In the genomic region with DNA sequence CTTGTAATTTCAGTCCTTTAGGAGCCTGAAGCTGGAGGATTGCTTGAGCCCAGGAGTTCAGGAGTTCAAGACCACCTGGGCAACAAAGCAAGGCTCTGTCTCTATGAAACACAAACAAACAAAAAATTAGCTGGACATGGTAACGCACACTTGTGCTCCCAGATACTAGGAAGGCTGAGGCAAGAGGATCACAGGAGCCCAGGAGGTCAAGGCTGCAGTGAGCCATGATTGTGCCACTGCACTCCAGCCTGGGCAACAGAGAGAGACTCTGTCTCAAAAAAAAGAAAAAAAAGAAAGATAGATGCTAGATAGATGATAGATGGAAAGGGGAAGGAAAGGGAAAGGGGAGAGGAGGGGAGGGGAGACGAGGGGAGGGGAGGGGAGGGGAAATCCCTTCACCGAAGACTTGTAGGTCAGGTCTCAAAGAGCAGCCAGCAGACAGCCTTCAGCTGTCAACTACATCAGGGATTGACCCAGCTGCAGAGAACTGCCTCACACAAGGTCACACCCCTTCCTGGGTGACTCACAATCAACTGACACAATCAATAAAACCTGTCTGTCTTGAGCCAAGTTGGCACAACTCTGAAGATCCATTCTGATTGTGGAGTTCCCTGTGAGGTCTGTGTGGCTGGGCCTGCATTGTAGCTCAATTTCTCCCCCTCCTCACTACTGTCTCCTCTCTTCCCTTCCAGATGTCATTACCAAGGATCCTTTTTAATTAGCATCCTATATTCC, we compare ENCODE assay signal across 11 cellular contexts.
DNase-seq lines count a peak whose midpoint lies in the region; ATAC-seq, FAIRE-seq and TF ChIP-seq lines count a peak whose summit lies in the region.
"Had no signal": no experiment of that assay in that cellular context is flagged by ENCODE, and none has a peak within 500 bp of the region (broad histone marks: within the 10 kb centered on the region; RNA-seq: fewer than 3 reads in every experiment).

No MANE protein-coding gene starts in this region.

- no peak overlapping the region for H3K27ac ChIP-seq in H9 (ENCODE audit: insufficient read length, low read depth, low read length)
- H3K27ac ChIP-seq in PC-3 (ENCODE audit: low read length), result no peak overlapping the region
- H3K27ac ChIP-seq in small intestine (ENCODE audit: low read depth in 1 of 2, low read length in 1 of 2), result no peak overlapping the region
- no peak overlapping the region for H3K27ac ChIP-seq in testis
- no peak overlapping the region for H3K27ac ChIP-seq in CD8-positive, alpha-beta memory T cell (ENCODE audit: low read depth, low read length)
- H3K27ac ChIP-seq: gastrocnemius medialis had no signal

- H3K36me3 ChIP-seq in PC-3 (ENCODE audit: low read depth, low read length), result no peaks in the 10 kb centered on the region
- H3K36me3 ChIP-seq in small intestine (ENCODE audit: control insufficient read depth in 2 of 2, insufficient read depth in 2 of 2, low read length in 2 of 2), result no peaks in the 10 kb centered on the region
- no peaks in the 10 kb centered on the region for H3K36me3 ChIP-seq in testis (ENCODE audit: low read depth, missing control alignments)
- no peaks in the 10 kb centered on the region for H3K36me3 ChIP-seq in CD8-positive, alpha-beta memory T cell (ENCODE audit: insufficient read depth, low read length)
- H3K36me3 ChIP-seq: gastrocnemius medialis had no signal

- H4K20me1 ChIP-seq in H9 (ENCODE audit: control insufficient read depth, insufficient read depth, insufficient read length) (no peaks in the 10 kb centered on the region), PC-3 (ENCODE audit: low read length) (no peaks in the 10 kb centered on the region)

- no peak overlapping the region for H3K14ac ChIP-seq in H9 (ENCODE audit: insufficient read depth, low read length)

- no peak overlapping the region for H2AFZ ChIP-seq in H9 (ENCODE audit: low read length)
- no peak overlapping the region for H2AFZ ChIP-seq in PC-3 (ENCODE audit: low read length)

- POLR2A ChIA-PET in PC-3 (lab: Charles Lee; ENCODE audit: unreplicated experiment), result no interaction called here
- POLR2A ChIA-PET in CD8-positive, alpha-beta memory T cell (lab: Charles Lee), result no interaction called here

- H3K56ac ChIP-seq in H9 (ENCODE audit: insufficient read length, low read depth, low read length), result no peak overlapping the region

- peaks cover 4 to 5% of the 10 kb centered on the region in 2 experiments; a peak in 3 of 5 replicates for H3K9me3 Mint-ChIP-seq in H9
- peaks cover 2 to 15% (median 8%) of the 10 kb centered on the region in 5 donors for H3K9me3 Mint-ChIP-seq in CD8-positive, alpha-beta memory T cell

- BruUV-seq in PC-3 (replicated peaks; lab: Mats Ljungman, UMichigan), result no TSS peak

- TF ChIP-seq CTCF in H9 (conservative IDR thresholded peaks at IDR 0.05) (no peak), PC-3 (conservative IDR thresholded peaks at IDR 0.05; ENCODE audit: low read depth, low read length) (no peak), testis (IDR thresholded peaks at IDR 0.05) (no peak)

- no CpG with 5 or more reads among the region's 3 CpGs for WGBS in H9 (ENCODE audit: extremely low coverage, insufficient read length, low lambda C conversion rate)
- 10 to 24% (median 20%) methylated on average over 2 to 3 of the region's 3 CpGs for WGBS in small intestine, 3 donors
- 22 to 37% methylated on average over 3 of the region's 3 CpGs for WGBS in testis, 2 donors

- H2BK12ac ChIP-seq in H9 (ENCODE audit: insufficient read length, low read depth, low read length), result no peak overlapping the region

- no peak overlapping the region for H3K4me2 ChIP-seq in H9 (ENCODE audit: insufficient read depth, insufficient read length, low read length)
- peak overlapping the region; percentile 8 for H3K4me2 ChIP-seq in PC-3 (ENCODE audit: low read length)

- no peaks in the 10 kb centered on the region for H3K27me3 Mint-ChIP-seq in H9 (ENCODE audit: low read depth)
- H3K27me3 Mint-ChIP-seq in CD8-positive, alpha-beta memory T cell, result peaks cover 0 to 3% of the 10 kb centered on the region in 2 donors
- H3K27me3 Mint-ChIP-seq: activated naive CD8-positive, alpha-beta T cell treated with anti-CD3 and anti-CD28 coated beads for 36 hours; natural killer cell treated with Interleukin-12 subunit alpha and Interleukin-12 subunit beta and Interleukin-15 and Interleukin-18, amount 100 ng/mL, for 72 hours had no signal

- H2AK5ac ChIP-seq in H9 (ENCODE audit: insufficient read length, low read length), result no peak overlapping the region

- 0 out of 2 replicates have a peak, but pooled peaks cover 4% of the 10 kb centered on the region for H3K9me2 ChIP-seq in PC-3 (replicated peaks; ENCODE audit: low read length)

- no peaks in the 10 kb centered on the region for H3K4me1 ChIP-seq in H9 (ENCODE audit: insufficient read depth, low read length)
- H3K4me1 ChIP-seq in PC-3 (ENCODE audit: insufficient read depth, low read length), result peaks cover 13% of the 10 kb centered on the region
- H3K4me1 ChIP-seq in small intestine (ENCODE audit: control insufficient read depth in 2 of 2, insufficient read depth in 1 of 2, low read depth in 1 of 2, low read length in 1 of 2), result peaks cover 0 to 2% of the 10 kb centered on the region in 2 donors
- no peaks in the 10 kb centered on the region for H3K4me1 ChIP-seq in testis
- no peaks in the 10 kb centered on the region for H3K4me1 ChIP-seq in CD8-positive, alpha-beta memory T cell (ENCODE audit: insufficient read depth, low read length)
- H3K4me1 ChIP-seq: gastrocnemius medialis had no signal

- no peak overlapping the region for H4K91ac ChIP-seq in H9 (ENCODE audit: insufficient read length, low read depth, low read length)

- H3K9me3 ChIP-seq in H9 (ENCODE audit: control insufficient read depth, low read depth, low read length), result no peaks in the 10 kb centered on the region
- no peaks in the 10 kb centered on the region for H3K9me3 ChIP-seq in PC-3 (ENCODE audit: low read length)
- no peaks in the 10 kb centered on the region for H3K9me3 ChIP-seq in small intestine (ENCODE audit: control insufficient read depth, low read depth)
- H3K9me3 ChIP-seq in testis, result no peaks in the 10 kb centered on the region
- H3K9me3 ChIP-seq in CD8-positive, alpha-beta memory T cell (ENCODE audit: low read length), result no peaks in the 10 kb centered on the region
- H3K9me3 ChIP-seq: gastrocnemius medialis had no signal

- intact Hi-C loops in PC-3 (cut with micrococcal nuclease), result no loop called here
- intact Hi-C loops in testis (cut with DNase I; ENCODE audit: low total_unique reads), result no loop called here

- no peak for TF ChIP-seq POLR2A in testis (IDR thresholded peaks at IDR 0.05)

- H3K9ac ChIP-seq in H9 (ENCODE audit: extremely low read depth, insufficient read length, low read length), result no peak overlapping the region
- H3K9ac ChIP-seq in PC-3 (ENCODE audit: low read length), result no peak overlapping the region

- no peak overlapping the region for H3K18ac ChIP-seq in H9 (ENCODE audit: insufficient read length, low read depth, low read length)

- H3F3A ChIP-seq in PC-3 (ENCODE audit: low read length, unreplicated experiment), result no peaks in the 10 kb centered on the region

- peaks cover 0 to 7% (median 5%) of the 10 kb centered on the region in 3 experiments; a peak in 2 of 7 replicates for H3K36me3 Mint-ChIP-seq in H9 (ENCODE audit: insufficient read depth in 1 of 3, low read depth in 3 of 3)
- H3K36me3 Mint-ChIP-seq in CD8-positive, alpha-beta memory T cell, result peaks cover 0 to 2% (median 0%) of the 10 kb centered on the region in 3 donors
- H3K36me3 Mint-ChIP-seq: activated naive CD8-positive, alpha-beta T cell treated with anti-CD3 and anti-CD28 coated beads for 36 hours; natural killer cell treated with Interleukin-12 subunit alpha and Interleukin-12 subunit beta and Interleukin-15 and Interleukin-18, amount 100 ng/mL, for 72 hours had no signal

- no peak overlapping the region for H2BK20ac ChIP-seq in H9 (ENCODE audit: low read depth, low read length, poor library complexity, severe bottlenecking)

- H3K79me1 ChIP-seq in H9 (ENCODE audit: insufficient read depth, low read depth, low read length, poor library complexity, severe bottlenecking), result no peaks in the 10 kb centered on the region

- peak overlapping the region in 2 of 3 experiments; percentile 28 to 89; a peak in 3 of 7 replicates for H3K27ac Mint-ChIP-seq in H9
- peak overlapping the region in 1 of 8 donors; percentile 61 for H3K27ac Mint-ChIP-seq in CD8-positive, alpha-beta memory T cell
- H3K27ac Mint-ChIP-seq: activated naive CD8-positive, alpha-beta T cell treated with anti-CD3 and anti-CD28 coated beads for 36 hours; natural killer cell treated with Interleukin-12 subunit alpha and Interleukin-12 subunit beta and Interleukin-15 and Interleukin-18, amount 100 ng/mL, for 72 hours had no signal

- peaks cover 2 to 11% of the 10 kb centered on the region in 2 experiments for H3K4me1 Mint-ChIP-seq in H9
- H3K4me1 Mint-ChIP-seq in CD8-positive, alpha-beta memory T cell, result no peaks in the 10 kb centered on the region
- H3K4me1 Mint-ChIP-seq: activated naive CD8-positive, alpha-beta T cell treated with anti-CD3 and anti-CD28 coated beads for 36 hours had no signal

- no peak overlapping the region for H3K4me3 Mint-ChIP-seq in H9
- H3K4me3 Mint-ChIP-seq in CD8-positive, alpha-beta memory T cell, result no peak overlapping the region
- H3K4me3 Mint-ChIP-seq: activated naive CD8-positive, alpha-beta T cell treated with anti-CD3 and anti-CD28 coated beads for 36 hours; natural killer cell treated with Interleukin-12 subunit alpha and Interleukin-12 subunit beta and Interleukin-15 and Interleukin-18, amount 100 ng/mL, for 72 hours had no signal

- H2BK120ac ChIP-seq in H9 (ENCODE audit: low read depth, low read length, poor library complexity, severe bottlenecking), result no peak overlapping the region

- H2BK15ac ChIP-seq in H9 (ENCODE audit: low read depth, low read length), result no peak overlapping the region

- H3K27me3 ChIP-seq in H9 (ENCODE audit: insufficient read depth, low read length) (no peaks in the 10 kb centered on the region), PC-3 (ENCODE audit: low read length) (peaks cover 35% of the 10 kb centered on the region; the same call in 1 of the 2 replicates), small intestine (ENCODE audit: control insufficient read depth in 2 of 2, insufficient read depth in 2 of 2, low read length in 2 of 2) (no peaks in the 10 kb centered on the region), testis (no peaks in the 10 kb centered on the region)
- H3K27me3 ChIP-seq in CD8-positive, alpha-beta memory T cell (ENCODE audit: insufficient read depth, low read length, poor library complexity, severe bottlenecking), result no peaks in the 10 kb centered on the region
- H3K27me3 ChIP-seq: gastrocnemius medialis had no signal

- no peak overlapping the region for H4K8ac ChIP-seq in H9 (replicated peaks; ENCODE audit: insufficient read length, low read depth, low read length)

- H3K23ac ChIP-seq in H9 (ENCODE audit: insufficient read length, low read depth, low read length), result no peak overlapping the region

- no peak for FAIRE-seq in small intestine (lab: Jason Lieb, UNC)

- no peak overlapping the region for H2BK5ac ChIP-seq in H9 (ENCODE audit: insufficient read length, low read length)

- H3K4ac ChIP-seq in H9 (ENCODE audit: low read depth, low read length), result no peak overlapping the region

- CTCF ChIA-PET in PC-3 (lab: Charles Lee), result no interaction called here
- CTCF ChIA-PET in CD8-positive, alpha-beta memory T cell (lab: Charles Lee), result no interaction called here

- no peak overlapping the region for H4K5ac ChIP-seq in H9 (ENCODE audit: insufficient read length, low read depth, low read length)

- no peaks in the 10 kb centered on the region for H3K79me2 ChIP-seq in H9 (ENCODE audit: insufficient read depth, low read length)
- no peaks in the 10 kb centered on the region for H3K79me2 ChIP-seq in PC-3 (ENCODE audit: low read length)

- ATAC-seq in PC-3 (peak; percentile 99), HG02884 (IDR thresholded peaks at IDR 0.05; ENCODE audit: unreplicated experiment) (no peak)
- ATAC-seq: gastrocnemius medialis; natural killer cell treated with Interleukin-12 subunit alpha and Interleukin-12 subunit beta and Interleukin-15 and Interleukin-18, amount 100 ng/mL, for 72 hours had no signal

- no peak overlapping the region for H3T11ph ChIP-seq in H9 (ENCODE audit: low read length)

- DNase-seq in H9, result no peak
- DNase-seq in PC-3, result peak; percentile 97
- peak; percentile 12 for DNase-seq in fibroblast of the conjunctiva (ENCODE audit: low read depth)
- DNase-seq in small intestine, result peak; percentile 94
- DNase-seq in testis, result no peak
- no peak for DNase-seq in CD8-positive, alpha-beta memory T cell
- DNase-seq: activated naive CD8-positive, alpha-beta T cell treated with anti-CD3 and anti-CD28 coated beads for 36 hours; gastrocnemius medialis; NCI-H226 had no signal

- no peaks in the 10 kb centered on the region for H3K23me2 ChIP-seq in H9 (ENCODE audit: insufficient read length, low read depth, low read length, poor library complexity, severe bottlenecking)

- H3K4me3 ChIP-seq in PC-3 (ENCODE audit: low read length) (no peak overlapping the region), small intestine (ENCODE audit: low read depth in 1 of 2, low read length in 2 of 2) (no peak overlapping the region), testis (no peak overlapping the region)
- no peak overlapping the region for H3K4me3 ChIP-seq in CD8-positive, alpha-beta memory T cell (ENCODE audit: low read length)
- H3K4me3 ChIP-seq: gastrocnemius medialis had no signal

Comparison
In these comparisons a context has a peak if more than half of its experiments do, and no peak if none do; other contexts are left out.
1. DNase-seq: peak in PC-3 (single experiment), fibroblast of the conjunctiva (single experiment) and small intestine (single experiment); none in H9 (single experiment), testis (single experiment) and CD8-positive, alpha-beta memory T cell (0 of 5).